29 cellular contexts compared by ENCODE assay signal in genomic region chr16:73308776-73309175, GRCh38.
"Had no signal": no experiment of that assay in that cellular context is flagged by ENCODE, and none has a peak within 500 bp of the region (broad histone marks: within the 10 kb centered on the region; RNA-seq: fewer than 3 reads in every experiment).

No MANE protein-coding gene starts in this region.

- H3K9me3 ChIP-seq: neutrophil, pancreas, psoas muscle, right lobe of liver, sigmoid colon, stomach, thoracic aorta, thyroid gland, tibial nerve, upper lobe of left lung, vagina had no signal

- H3K4me3 Mint-ChIP-seq: naive thymus-derived CD8-positive, alpha-beta T cell; natural killer cell treated with Interleukin-12 subunit alpha and Interleukin-12 subunit beta and Interleukin-15 and Interleukin-18, amount 100 ng/mL, for 72 hours; nephron progenitor cell; neural crest cell; stimulated activated effector memory CD8-positive, alpha-beta T cell treated with anti-CD3 and anti-CD28 coated beads, Interleukin-12 subunit alpha, Interleukin-12 subunit beta, amount 100 ng/mL, for 72 hours; stimulated activated naive B cell treated with anti-CD40 and anti-IgM and Interleukin-4, amounts not matched to agents 10 μg/mL and 1 μg/mL and 100 μg/mL, for 72 hours; stimulated activated naive CD8-positive, alpha-beta T cell treated with anti-CD3 and anti-CD28 coated beads, Interleukin-15, Interleukin-2, amounts not matched to agents 100 ng/mL and 50 ng/mL, for 24 hours had no signal

- H3K36me3 Mint-ChIP-seq: naive thymus-derived CD8-positive, alpha-beta T cell; natural killer cell treated with Interleukin-12 subunit alpha and Interleukin-12 subunit beta and Interleukin-15 and Interleukin-18, amount 100 ng/mL, for 72 hours; stimulated activated effector memory CD8-positive, alpha-beta T cell treated with anti-CD3 and anti-CD28 coated beads, Interleukin-12 subunit alpha, Interleukin-12 subunit beta, amount 100 ng/mL, for 72 hours; stimulated activated naive B cell treated with anti-CD40 and anti-IgM and Interleukin-4, amounts not matched to agents 10 μg/mL and 1 μg/mL and 100 μg/mL, for 72 hours had no signal

- H3K4me3 ChIP-seq: pancreas, psoas muscle, right lobe of liver, sigmoid colon, stomach, thoracic aorta, thyroid gland, tibial nerve, upper lobe of left lung, vagina had no signal

- H3K4me1 ChIP-seq: pancreas, psoas muscle, right lobe of liver, stomach, tibial nerve, upper lobe of left lung, vagina had no signal

- H3K9me3 Mint-ChIP-seq: natural killer cell treated with Interleukin-12 subunit alpha and Interleukin-12 subunit beta and Interleukin-15 and Interleukin-18, amount 100 ng/mL, for 72 hours; nephron progenitor cell; neural crest cell had no signal

- H3K27me3 Mint-ChIP-seq: stimulated activated naive B cell treated with anti-CD40 and anti-IgM and Interleukin-4, amounts not matched to agents 10 μg/mL and 1 μg/mL and 100 μg/mL, for 72 hours; stimulated activated naive CD8-positive, alpha-beta T cell treated with anti-CD3 and anti-CD28 coated beads, Interleukin-15, Interleukin-2, amounts not matched to agents 100 ng/mL and 50 ng/mL, for 24 hours had no signal

- H3K27ac ChIP-seq: neutrophil, pancreas, psoas muscle, right lobe of liver, sigmoid colon, stomach, thoracic aorta, thyroid gland, tibial nerve, upper lobe of left lung, vagina had no signal

- H3K4me1 Mint-ChIP-seq: stimulated activated effector memory CD8-positive, alpha-beta T cell treated with anti-CD3 and anti-CD28 coated beads, Interleukin-12 subunit alpha, Interleukin-12 subunit beta, amount 100 ng/mL, for 72 hours had no signal

- H3K36me3 ChIP-seq: neutrophil, pancreas, right lobe of liver, sigmoid colon, stomach, thoracic aorta, thyroid gland, tibial nerve, upper lobe of left lung, vagina had no signal

- H3K27me3 ChIP-seq: neutrophil, pancreas, right lobe of liver, thyroid gland, tibial nerve, upper lobe of left lung, vagina had no signal

- DNase-seq: naive thymus-derived CD8-positive, alpha-beta T cell; nephron progenitor cell; nucleus accumbens; pancreas; posterior cingulate gyrus; psoas muscle; right cardiac atrium; right lobe of liver; small intestine; stimulated activated CD4-positive, alpha-beta T cell treated with anti-CD3 and anti-CD28 coated beads, Interleukin-15, amount 100 ng/mL, for 24 hours; stimulated activated CD4-positive, alpha-beta T cell treated with anti-CD3 and anti-CD28 coated beads, Interleukin-2, amount 100 ng/mL, for 24 hours; stimulated activated CD4-positive, alpha-beta T cell treated with anti-CD3 and anti-CD28 coated beads, Interleukin-2, amount 100 ng/mL, for 48 hours; stimulated activated CD4-positive, alpha-beta T cell treated with anti-CD3 and anti-CD28 coated beads, Interleukin-4, amount 100 ng/mL, for 24 hours; stimulated activated naive B cell treated with anti-CD40 and anti-IgM and Interleukin-4, amounts not matched to agents 10 μg/mL and 1 μg/mL and 100 μg/mL, for 72 hours; stimulated activated naive CD4-positive, alpha-beta T cell treated with Interleukin-2 at 50 U/mL for 16 hours; stomach; thyroid gland; trophoblast cell; upper lobe of left lung had no signal

- H3K27ac Mint-ChIP-seq: natural killer cell treated with Interleukin-12 subunit alpha and Interleukin-12 subunit beta and Interleukin-15 and Interleukin-18, amount 100 ng/mL, for 72 hours; nephron progenitor cell; progenitor cell of endocrine pancreas; stimulated activated effector memory CD8-positive, alpha-beta T cell treated with anti-CD3 and anti-CD28 coated beads, Interleukin-12 subunit alpha, Interleukin-12 subunit beta, amount 100 ng/mL, for 72 hours; stimulated activated naive B cell treated with anti-CD40 and anti-IgM and Interleukin-4, amounts not matched to agents 10 μg/mL and 1 μg/mL and 100 μg/mL, for 72 hours; stimulated activated naive CD8-positive, alpha-beta T cell treated with anti-CD3 and anti-CD28 coated beads, Interleukin-15, Interleukin-2, amounts not matched to agents 100 ng/mL and 50 ng/mL, for 24 hours had no signal
